ENCODE assay signal across 22 cellular contexts in genomic region chr13:113351514-113352026, GRCh38. TPM values are rescaled to one million over a fixed set of nuclear protein-coding genes. Genes with fewer than 3 reads are reported as not detected.
DNase-seq lines count a peak whose midpoint lies in the region; ATAC-seq, FAIRE-seq and TF ChIP-seq lines count a peak whose summit lies in the region.
"Had no signal": no experiment of that assay in that cellular context is flagged by ENCODE, and none has a peak within 500 bp of the region (broad histone marks: within the 10 kb centered on the region; RNA-seq: fewer than 3 reads in every experiment).

No MANE protein-coding gene starts in this region.

- FAIRE-seq in HepG2 (lab: Jason Lieb, UNC), result no peak
- FAIRE-seq: islet of Langerhans had no signal

- H3K36me3 ChIP-seq in HUES6 (ENCODE audit: control insufficient read depth, insufficient read depth, low read length) (peaks cover 60% of the 10 kb centered on the region), adrenal gland (replicated peaks in 1 of 2) (no peaks in the 10 kb centered on the region), HepG2 (replicated peaks in 1 of 2; ENCODE audit: control insufficient read depth in 1 of 2, insufficient read depth in 2 of 2, low read length in 2 of 2) (peaks cover 21 to 54% of the 10 kb centered on the region in 2 experiments), sigmoid colon (peaks cover 0 to 34% (median 7%) of the 10 kb centered on the region in 4 donors)
- H3K36me3 ChIP-seq: uterus had no signal

- TF ChIP-seq POLR2A in adrenal gland (IDR thresholded peaks at IDR 0.05), result peak in 1 of 2 donors; percentile 43
- no peak for TF ChIP-seq POLR2A in HepG2 (IDR thresholded peaks at IDR 0.05; ENCODE audit: insufficient read depth in 1 of 2, low read depth in 2 of 2, low read length in 2 of 2)
- no peak for TF ChIP-seq POLR2A in sigmoid colon (IDR thresholded peaks at IDR 0.05)

- in situ Hi-C loops in HepG2 (cut with HindIII; ENCODE audit: extremely low pct_ligation_motif_present, low pct_unique_long_range_greater_than_20kb), result no loop called here

- CTCF ChIA-PET in HepG2 (lab: Yijun Ruan, JAX; ENCODE audit: low intra/inter-chr PET ratio, low total read pairs), result no interaction called here

- H2AFZ ChIP-seq in HepG2 (ENCODE audit: low read length), result no peak overlapping the region
- H2AFZ ChIP-seq: parathyroid adenoma had no signal

- no peak for TF ChIP-seq RAD21 in HepG2 (CRISPR knock-in tag; IDR thresholded peaks at IDR 0.05)

- TF ChIP-seq CTCF in adrenal gland (IDR thresholded peaks at IDR 0.05) (no peak), HepG2 (CRISPR knock-in tag; IDR thresholded peaks at IDR 0.05) (no peak), sigmoid colon (IDR thresholded peaks at IDR 0.05) (no peak)

- H3K4me3 ChIP-seq in HUES6 (ENCODE audit: low read depth, low read length) (no peak overlapping the region), adrenal gland (peak overlapping the region in 2 of 4 donors; percentile 20 to 39), HepG2 (replicated peaks in 1 of 3; ENCODE audit: insufficient read depth in 1 of 3, low read depth in 2 of 3, low read length in 3 of 3) (no peak overlapping the region), sigmoid colon (no peak overlapping the region)
- H3K4me3 ChIP-seq: uterus had no signal

- no peaks in the 10 kb centered on the region for H3K4me1 ChIP-seq in HUES6 (ENCODE audit: control insufficient read depth, insufficient read depth, low read length)
- H3K4me1 ChIP-seq in adrenal gland (replicated peaks in 1 of 2), result peaks cover 0 to 7% of the 10 kb centered on the region in 2 donors
- H3K4me1 ChIP-seq in HepG2 (ENCODE audit: insufficient read depth, low read length), result no peaks in the 10 kb centered on the region
- no peaks in the 10 kb centered on the region for H3K4me1 ChIP-seq in sigmoid colon
- H3K4me1 ChIP-seq: parathyroid adenoma, uterus had no signal

- 0 out of 2 replicates have a peak, but pooled peaks cover 2% of the 10 kb centered on the region for H4K20me1 ChIP-seq in HepG2 (ENCODE audit: insufficient read depth, low read length)

- no peak overlapping the region for H3K4me2 ChIP-seq in HepG2 (ENCODE audit: low read depth, low read length)

- TF ChIP-seq EP300 in HepG2 (IDR thresholded peaks at IDR 0.05; ENCODE audit: low read depth in 2 of 2, low read length in 2 of 2) (no peak), HepG2 (CRISPR knock-in tag; IDR thresholded peaks at IDR 0.05; ENCODE audit: borderline replicate concordance) (no peak), sigmoid colon (IDR thresholded peaks at IDR 0.05) (no peak)

- 24 to 38% (median 33%) methylated on average over 6 to 17 of the region's 17 CpGs for WGBS in adrenal gland, 4 donors
- WGBS in HepG2 (ENCODE audit: low lambda C conversion rate), result 95% methylated on average over 10 of the region's 17 CpGs
- 84 to 85% methylated on average over 17 of the region's 17 CpGs for WGBS in sigmoid colon, 2 donors

- H3K9me3 ChIP-seq in HUES6 (ENCODE audit: control insufficient read depth, insufficient read depth, low read depth, low read length) (no peaks in the 10 kb centered on the region), adrenal gland (replicated peaks in 1 of 3) (no peaks in the 10 kb centered on the region), HepG2 (ENCODE audit: low read length) (no peaks in the 10 kb centered on the region), sigmoid colon (no peaks in the 10 kb centered on the region)
- H3K9me3 ChIP-seq: uterus had no signal

- H3K27me3 ChIP-seq in HUES6 (ENCODE audit: control insufficient read depth, insufficient read depth, low read length), result no peaks in the 10 kb centered on the region
- H3K27me3 ChIP-seq in adrenal gland, result no peaks in the 10 kb centered on the region
- H3K27me3 ChIP-seq in HepG2 (ENCODE audit: control insufficient read depth in 1 of 2, insufficient read depth in 2 of 2, low read length in 2 of 2), result no peaks in the 10 kb centered on the region
- H3K27me3 ChIP-seq in sigmoid colon, result no peaks in the 10 kb centered on the region
- H3K27me3 ChIP-seq: uterus had no signal

- H3K79me2 ChIP-seq in HepG2 (ENCODE audit: insufficient read depth, low read length), result no peaks in the 10 kb centered on the region
- H3K79me2 ChIP-seq: parathyroid adenoma had no signal

- DNase-seq in adrenal gland, result peak; percentile 88 to 97 (median 95)
- no peak for DNase-seq in HepG2 (ENCODE audit: low spot score)
- peak; percentile 54 for DNase-seq in sigmoid colon
- DNase-seq in cerebellar nuclear complex (lab: John Stamatoyannopoulos, UW), result no peak
- DNase-seq in midbrain (lab: John Stamatoyannopoulos, UW), result no peak
- DNase-seq: activated naive CD8-positive, alpha-beta T cell treated with anti-CD3 and anti-CD28 coated beads for 36 hours; CD4-positive, alpha-beta memory T cell; effector CD4-positive, alpha-beta T cell; foreskin melanocyte; NCI-H2081 treated with DMSO at 0.1 percent for 48 hours; NCI-H510A treated with DMSO at 0.1 percent for 48 hours; NK-92 treated with Interleukin-12 subunit alpha and Interleukin-12 subunit beta, amount 100 ng/mL, for 24 hours; T-helper 2 cell had no signal

- ATAC-seq in HepG2 (peak; percentile 17; the same call in 2 of the 3 replicates), HG02981 (IDR thresholded peaks at IDR 0.05; ENCODE audit: unreplicated experiment) (no peak), HG03139 (IDR thresholded peaks at IDR 0.05; ENCODE audit: unreplicated experiment) (no peak)
- ATAC-seq: activated T-helper 17 cell treated with anti-CD3 and anti-CD28 coated beads, Interleukin-2, amount 50 U/mL, for 72 hours; natural killer cell treated with Interleukin-12 subunit alpha and Interleukin-12 subunit beta and Interleukin-15 and Interleukin-18, amount 100 ng/mL, for 72 hours; WTC11 had no signal

- intact Hi-C loops in adrenal gland (cut with DNase I) (no loop called here), HepG2 (cut with micrococcal nuclease; ENCODE audit: unreplicated experiment) (no loop called here), sigmoid colon (cut with DNase I) (no loop called here)

- H3K27ac ChIP-seq in HUES6 (ENCODE audit: low read depth, low read length), result 0 out of 2 replicates have a peak overlapping the region, but pooled peaks have one; percentile 41
- peak overlapping the region in 3 of 5 donors; percentile 29 to 89 (median 66) for H3K27ac ChIP-seq in adrenal gland
- no peak overlapping the region for H3K27ac ChIP-seq in HepG2 (ENCODE audit: extremely low read length, insufficient read depth, low read length)
- no peak overlapping the region for H3K27ac ChIP-seq in sigmoid colon
- H3K27ac ChIP-seq: parathyroid adenoma, uterus had no signal

- H3K9ac ChIP-seq in HUES6 (ENCODE audit: low read length), result no peak overlapping the region
- H3K9ac ChIP-seq in HepG2 (ENCODE audit: insufficient read depth, low read depth, low read length), result no peak overlapping the region
- H3K9ac ChIP-seq: parathyroid adenoma had no signal

- POLR2A ChIA-PET in HepG2 (lab: Yijun Ruan, JAX), result interaction anchor here (0.9 to 1.6 kb wide), 2 partner anchors 10 to 45 kb away, joined by 3 read pairs; no protein-coding TSS in a partner anchor

- BruUV-seq in HepG2 (replicated peaks; lab: Mats Ljungman, UMichigan), result no TSS peak

RNA-seq across cellular contexts. Expression of gene GRTP1, which starts 12.4 kb away (rescaled TPM):
- total RNA-seq in adrenal gland (10 to 100 TPM in 7 of 8 donors, 1 to 10 TPM in 1; 10.0 to 28.0 (median 16.1) TPM), HepG2 (2016; rRNA removed; fragmentation: Illumina TruSeq; extraction: Trizol) (30.3 and 30.8 TPM in 2 replicates), sigmoid colon (1 to 10 TPM; 6.7 to 9.9 (median 8.3) TPM)
- polyA plus RNA-seq in adrenal gland (1 to 10 TPM; 6.8 to 7.9 (median 7.0) TPM), HepG2 (2011; rRNA removed) (40.5 and 40.6 TPM in 2 replicates), sigmoid colon (10 to 100 TPM; 29.3 to 52.5 (median 39.6) TPM)
- total RNA-seq in HepG2 (2016; cell fraction: cytosol; rRNA removed; fragmentation: Illumina TruSeq; extraction: Trizol; ENCODE audit: low read depth), result 17.7 and 18.0 TPM in 2 replicates
- total RNA-seq in HepG2 (2016; cell fraction: insoluble cytoplasmic fraction; rRNA removed; fragmentation: Illumina TruSeq; extraction: Trizol), result 26.5 and 33.7 TPM in 2 replicates
- 27.8 and 29.0 TPM in 2 replicates for total RNA-seq in HepG2 (2016; cell fraction: membrane; rRNA removed; fragmentation: Illumina TruSeq; extraction: Trizol)
- 23.1 and 27.9 TPM in 2 replicates for total RNA-seq in HepG2 (2016; cell fraction: nucleus; rRNA removed; fragmentation: Illumina TruSeq; extraction: Trizol)
- polyA plus RNA-seq in HepG2 (2011; cell fraction: cytosol; rRNA removed), result 37.5 and 37.6 TPM in 2 replicates
- polyA plus RNA-seq in HepG2 (2011; cell fraction: nucleus; rRNA removed), result 59.1 and 60.0 TPM in 2 replicates
- polyA plus RNA-seq in HepG2 (2012), result 34.3 and 37.7 TPM in 2 replicates
- 20.4 and 24.5 TPM in 2 replicates for polyA plus RNA-seq in HepG2 (2016; cell fraction: cytosol; fragmentation: Illumina TruSeq; extraction: Trizol; ENCODE audit: low read depth)
- 35.9 and 37.1 TPM in 2 replicates for polyA plus RNA-seq in HepG2 (2016; cell fraction: insoluble cytoplasmic fraction; fragmentation: Illumina TruSeq; extraction: Trizol; ENCODE audit: low read depth)
- polyA plus RNA-seq in HepG2 (2016; cell fraction: membrane; fragmentation: Illumina TruSeq; extraction: Trizol; ENCODE audit: low read depth), result 24.9 and 27.8 TPM in 2 replicates
- polyA plus RNA-seq in HepG2 (2016; cell fraction: nucleus; fragmentation: Illumina TruSeq; extraction: Trizol; ENCODE audit: insufficient read depth, low read depth), result 54.4 and 56.0 TPM in 2 replicates
- 6.8 and 20.0 TPM in 2 replicates for polyA minus RNA-seq in HepG2 (2011; rRNA and poly(A)+ RNA removed; ENCODE audit: low replicate concordance)
- 21.8 and 23.7 TPM in 2 replicates for polyA minus RNA-seq in HepG2 (2011; cell fraction: cytosol; rRNA and poly(A)+ RNA removed)
- polyA minus RNA-seq in HepG2 (2011; cell fraction: nucleus; rRNA and poly(A)+ RNA removed), result 23.2 and 26.8 TPM in 2 replicates
- total RNA-seq: activated naive CD8-positive, alpha-beta T cell treated with anti-CD3 and anti-CD28 coated beads for 36 hours; natural killer cell treated with Interleukin-12 subunit alpha and Interleukin-12 subunit beta and Interleukin-15 and Interleukin-18, amount 100 ng/mL, for 72 hours had no signal

RNA-seq across cellular contexts. Expression of gene LAMP1, which starts 54.5 kb away (rescaled TPM):
- total RNA-seq in adrenal gland (100 to 1,000 TPM; 159 to 267 (median 186) TPM), HepG2 (2016; rRNA removed; fragmentation: Illumina TruSeq; extraction: Trizol) (33.2 and 112 TPM in 2 replicates), sigmoid colon (10 to 100 TPM; 77.3 to 91.0 (median 87.5) TPM)
- polyA plus RNA-seq in adrenal gland (100 to 1,000 TPM in 1 of 3 donors, 10 to 100 TPM in 2; 40.6 to 106 (median 42.2) TPM), HepG2 (2011; rRNA removed) (103 TPM in 2 replicates), sigmoid colon (100 to 1,000 TPM in 1 of 3 donors, 10 to 100 TPM in 2; 20.4 to 125 (median 62.7) TPM)
- 10.9 and 12.4 TPM in 2 replicates for total RNA-seq in HepG2 (2016; cell fraction: cytosol; rRNA removed; fragmentation: Illumina TruSeq; extraction: Trizol; ENCODE audit: low read depth)
- total RNA-seq in HepG2 (2016; cell fraction: insoluble cytoplasmic fraction; rRNA removed; fragmentation: Illumina TruSeq; extraction: Trizol), result 28.0 and 117 TPM in 2 replicates
- 16.4 and 16.7 TPM in 2 replicates for total RNA-seq in HepG2 (2016; cell fraction: membrane; rRNA removed; fragmentation: Illumina TruSeq; extraction: Trizol)
- total RNA-seq in HepG2 (2016; cell fraction: nucleus; rRNA removed; fragmentation: Illumina TruSeq; extraction: Trizol), result 71.7 and 83.9 TPM in 2 replicates
- 54.8 and 61.5 TPM in 2 replicates for polyA plus RNA-seq in HepG2 (2011; cell fraction: cytosol; rRNA removed)
- 64.5 and 68.1 TPM in 2 replicates for polyA plus RNA-seq in HepG2 (2011; cell fraction: nucleus; rRNA removed)
- polyA plus RNA-seq in HepG2 (2012), result 94.8 and 95.4 TPM in 2 replicates
- polyA plus RNA-seq in HepG2 (2016; cell fraction: cytosol; fragmentation: Illumina TruSeq; extraction: Trizol; ENCODE audit: low read depth), result 8.2 and 8.9 TPM in 2 replicates
- 42.2 and 53.5 TPM in 2 replicates for polyA plus RNA-seq in HepG2 (2016; cell fraction: insoluble cytoplasmic fraction; fragmentation: Illumina TruSeq; extraction: Trizol; ENCODE audit: low read depth)
- 14.6 and 17.0 TPM in 2 replicates for polyA plus RNA-seq in HepG2 (2016; cell fraction: membrane; fragmentation: Illumina TruSeq; extraction: Trizol; ENCODE audit: low read depth)
- polyA plus RNA-seq in HepG2 (2016; cell fraction: nucleus; fragmentation: Illumina TruSeq; extraction: Trizol; ENCODE audit: insufficient read depth, low read depth), result 165 and 182 TPM in 2 replicates
- polyA minus RNA-seq in HepG2 (2011; rRNA and poly(A)+ RNA removed; ENCODE audit: low replicate concordance), result 78.2 and 92.0 TPM in 2 replicates
- polyA minus RNA-seq in HepG2 (2011; cell fraction: cytosol; rRNA and poly(A)+ RNA removed), result 54.9 and 61.7 TPM in 2 replicates
- 25.2 and 25.9 TPM in 2 replicates for polyA minus RNA-seq in HepG2 (2011; cell fraction: nucleus; rRNA and poly(A)+ RNA removed)

Comparison
In these comparisons a context has a peak if more than half of its experiments do, and no peak if none do; other contexts are left out.
1. H3K27ac ChIP-seq: peak in HUES6 (single experiment) and adrenal gland (3 of 5); none in HepG2 (single experiment) and sigmoid colon (0 of 4).
2. DNase-seq: peak in adrenal gland (7 of 7) and sigmoid colon (single experiment); none in HepG2 (single experiment), cerebellar nuclear complex (0 of 2) and midbrain (single experiment).